ENCODE assay signal across 18 cellular contexts in the genomic region with DNA sequence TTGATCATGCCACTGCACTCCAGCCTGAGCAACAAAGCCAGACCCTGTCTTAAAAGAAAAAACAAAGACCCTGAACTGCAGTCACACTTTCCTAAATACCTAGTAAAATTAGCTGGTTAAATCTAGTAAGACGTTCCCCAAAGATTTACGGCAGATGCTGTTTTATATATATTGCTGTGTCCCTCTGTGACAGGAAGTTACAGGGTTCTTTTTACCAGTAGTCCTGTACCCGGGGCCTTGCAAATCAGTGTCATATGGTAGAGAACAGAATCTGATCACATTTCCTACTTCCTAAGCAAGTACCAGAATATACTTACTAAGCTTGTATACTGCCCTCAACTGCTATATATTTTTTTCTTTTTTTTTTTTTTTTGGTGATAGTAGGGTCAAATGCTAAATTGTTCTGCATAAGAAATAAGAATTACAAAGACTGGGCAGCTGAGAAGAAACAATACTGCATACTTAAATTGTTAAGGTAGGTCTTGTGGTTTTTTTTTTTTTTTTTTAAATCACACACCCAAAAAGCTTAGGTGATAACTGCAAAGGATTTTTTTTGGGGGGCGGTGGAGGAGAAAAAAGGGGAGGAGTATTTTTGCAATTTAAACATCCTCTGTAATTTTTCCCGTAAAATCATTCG. TPM values are rescaled to one million over a fixed set of nuclear protein-coding genes. Genes with fewer than 3 reads are reported as not detected.
DNase-seq lines count a peak whose midpoint lies in the region; ATAC-seq and TF ChIP-seq lines count a peak whose summit lies in the region.
"Had no signal": no experiment of that assay in that cellular context is flagged by ENCODE, and none has a peak within 500 bp of the region (broad histone marks: within the 10 kb centered on the region; RNA-seq: fewer than 3 reads in every experiment).

No MANE protein-coding gene starts in this region.

- peak overlapping the region; percentile 67 for H3K27ac Mint-ChIP-seq in activated CD4-positive, alpha-beta T cell treated with anti-CD3 and anti-CD28 coated beads for 36 hours
- peak overlapping the region; percentile 40 for H3K27ac Mint-ChIP-seq in stimulated activated memory B cell treated with anti-CD40 and anti-IgM and Interleukin-4, amounts not matched to agents 10 μg/mL and 1 μg/mL and 100 μg/mL, for 72 hours

- H3K4me1 Mint-ChIP-seq in activated CD4-positive, alpha-beta T cell treated with anti-CD3 and anti-CD28 coated beads for 36 hours: peaks cover 59% of the 10 kb centered on the region
- H3K4me1 Mint-ChIP-seq in stimulated activated memory B cell treated with anti-CD40 and anti-IgM and Interleukin-4, amounts not matched to agents 10 μg/mL and 1 μg/mL and 100 μg/mL, for 72 hours: peaks cover 34% of the 10 kb centered on the region

- no peaks in the 10 kb centered on the region for H3K9me3 ChIP-seq in esophagus muscularis mucosa

- H3K9me3 Mint-ChIP-seq in activated CD4-positive, alpha-beta T cell treated with anti-CD3 and anti-CD28 coated beads for 36 hours (ENCODE audit: low read depth): no peaks in the 10 kb centered on the region
- H3K9me3 Mint-ChIP-seq in stimulated activated memory B cell treated with anti-CD40 and anti-IgM and Interleukin-4, amounts not matched to agents 10 μg/mL and 1 μg/mL and 100 μg/mL, for 72 hours: no peaks in the 10 kb centered on the region

- 54% methylated on average over 6 of the region's 6 CpGs for WGBS in esophagus muscularis mucosa

- intact Hi-C loops in activated CD4-positive, alpha-beta T cell treated with anti-CD3 and anti-CD28 coated beads for 36 hours (cut with DNase I, micrococcal nuclease): no loop called here
- intact Hi-C loops in esophagus muscularis mucosa (cut with DNase I): loop anchor here (10.0 kb wide), 2 partner anchors 78 to 118 kb away; no protein-coding TSS in a partner anchor

- CTCF ChIA-PET in activated CD4-positive, alpha-beta T cell treated with anti-CD3 and anti-CD28 coated beads for 36 hours (lab: Charles Lee): interaction anchor here (0.6 to 8.3 kb wide), 6 partner anchors 9 to 345 kb away, joined by 3 to 128 read pairs (median 5); no protein-coding TSS in a partner anchor
- CTCF ChIA-PET in RWPE1 (lab: Yijun Ruan, JAX): no interaction called here

- H3K27ac ChIP-seq in RWPE1 (peak overlapping the region; percentile 66), esophagus muscularis mucosa (replicated peaks in 1 of 4) (peak overlapping the region in 3 of 4 donors; percentile 8 to 96 (median 94))

- TF ChIP-seq EP300 in esophagus muscularis mucosa (IDR thresholded peaks at IDR 0.05): no peak

- ATAC-seq in activated CD4-positive, alpha-beta T cell treated with anti-CD3 and anti-CD28 coated beads for 36 hours: no peak
- ATAC-seq in stimulated activated memory B cell treated with anti-CD40 and anti-IgM and Interleukin-4, amounts not matched to agents 10 μg/mL and 1 μg/mL and 100 μg/mL, for 72 hours: no peak
- ATAC-seq in HG02885 (IDR thresholded peaks at IDR 0.05; ENCODE audit: poor library complexity, unreplicated experiment): no peak
- ATAC-seq in HG03354 (IDR thresholded peaks at IDR 0.05; ENCODE audit: poor library complexity, severe bottlenecking, unreplicated experiment): no peak
- ATAC-seq: activated CD4-positive, CD25-positive, alpha-beta regulatory T cell treated with anti-CD3 and anti-CD28 coated beads, Interleukin-2, amount 50 U/mL, for 24 hours; stimulated activated naive CD8-positive, alpha-beta T cell treated with anti-CD3 and anti-CD28 coated beads, Interleukin-15, Interleukin-2, amounts not matched to agents 100 U/mL and 50 U/mL, for 24 hours had no signal

- TF ChIP-seq CTCF in RWPE1 (conservative IDR thresholded peaks at IDR 0.05; ENCODE audit: low read depth): no peak
- no peak for TF ChIP-seq CTCF in esophagus muscularis mucosa (IDR thresholded peaks at IDR 0.05)

- TF ChIP-seq POLR2A in esophagus muscularis mucosa (IDR thresholded peaks at IDR 0.05; ENCODE audit: low read depth): no peak

- peaks cover 51% of the 10 kb centered on the region for H3K36me3 Mint-ChIP-seq in activated CD4-positive, alpha-beta T cell treated with anti-CD3 and anti-CD28 coated beads for 36 hours (ENCODE audit: low read depth)
- no peaks in the 10 kb centered on the region for H3K36me3 Mint-ChIP-seq in stimulated activated memory B cell treated with anti-CD40 and anti-IgM and Interleukin-4, amounts not matched to agents 10 μg/mL and 1 μg/mL and 100 μg/mL, for 72 hours

- H3K27me3 ChIP-seq in esophagus muscularis mucosa: no peaks in the 10 kb centered on the region

- POLR2A ChIA-PET in activated CD4-positive, alpha-beta T cell treated with anti-CD3 and anti-CD28 coated beads for 36 hours (lab: Charles Lee): interaction anchor here (0.7 kb wide), 1 partner anchor 20 kb away, joined by 5 read pairs; no protein-coding TSS in a partner anchor
- POLR2A ChIA-PET in RWPE1 (lab: Yijun Ruan, JAX; ENCODE audit: low non-redundant PET): no interaction called here

- H3K36me3 ChIP-seq in esophagus muscularis mucosa: peaks cover 0 to 12% (median 5%) of the 10 kb centered on the region in 4 donors

- H3K4me1 ChIP-seq in esophagus muscularis mucosa: peaks cover 16 to 46% (median 22%) of the 10 kb centered on the region in 4 donors

- no peaks in the 10 kb centered on the region for H3K27me3 Mint-ChIP-seq in activated CD4-positive, alpha-beta T cell treated with anti-CD3 and anti-CD28 coated beads for 36 hours
- no peaks in the 10 kb centered on the region for H3K27me3 Mint-ChIP-seq in stimulated activated memory B cell treated with anti-CD40 and anti-IgM and Interleukin-4, amounts not matched to agents 10 μg/mL and 1 μg/mL and 100 μg/mL, for 72 hours

- H3K4me3 ChIP-seq in esophagus muscularis mucosa: no peak overlapping the region

- DNase-seq in activated CD4-positive, alpha-beta T cell treated with anti-CD3 and anti-CD28 coated beads for 36 hours: no peak
- no peak for DNase-seq in activated CD4-positive, alpha-beta T cell treated with anti-CD3 and anti-CD28 coated beads, Interleukin-2, amount 50 U/mL, for 1 hour
- DNase-seq in RWPE1 (ENCODE audit: low spot score): no peak
- DNase-seq in esophagus muscularis mucosa (ENCODE audit: extremely low spot score): no peak
- no peak for DNase-seq in anterior cingulate cortex (lab: John Stamatoyannopoulos, UW)
- DNase-seq: dermis blood vessel endothelial cell; foreskin melanocyte; GDM1; kidney glomerular epithelial cell; NCI-H146; NCI-H748 treated with DMSO at 0.1 percent for 48 hours; occipital lobe; stimulated activated CD4-positive, alpha-beta T cell treated with anti-CD3 and anti-CD28 coated beads, Interleukin-2, amount 100 ng/mL, for 24 hours; stimulated activated naive CD8-positive, alpha-beta T cell treated with anti-CD3 and anti-CD28 coated beads, Interleukin-15, Interleukin-2, amounts not matched to agents 100 U/mL and 50 U/mL, for 24 hours had no signal

- H3K4me3 Mint-ChIP-seq in activated CD4-positive, alpha-beta T cell treated with anti-CD3 and anti-CD28 coated beads for 36 hours: no peak overlapping the region
- no peak overlapping the region for H3K4me3 Mint-ChIP-seq in stimulated activated memory B cell treated with anti-CD40 and anti-IgM and Interleukin-4, amounts not matched to agents 10 μg/mL and 1 μg/mL and 100 μg/mL, for 72 hours

RNA-seq across cellular contexts. Expression of a gene that starts 27.3 kb away (rescaled TPM):
- total RNA-seq in activated CD4-positive, alpha-beta T cell treated with anti-CD3 and anti-CD28 coated beads for 36 hours: 10 to 100 TPM; 94.4 to 99.3 TPM
- 100 to 1,000 TPM in 2 of 4 donors, 10 to 100 TPM in 2; 77.0 to 109 (median 94.0) TPM for total RNA-seq in esophagus muscularis mucosa
